8 cellular contexts compared by ENCODE assay signal in the genomic region with DNA sequence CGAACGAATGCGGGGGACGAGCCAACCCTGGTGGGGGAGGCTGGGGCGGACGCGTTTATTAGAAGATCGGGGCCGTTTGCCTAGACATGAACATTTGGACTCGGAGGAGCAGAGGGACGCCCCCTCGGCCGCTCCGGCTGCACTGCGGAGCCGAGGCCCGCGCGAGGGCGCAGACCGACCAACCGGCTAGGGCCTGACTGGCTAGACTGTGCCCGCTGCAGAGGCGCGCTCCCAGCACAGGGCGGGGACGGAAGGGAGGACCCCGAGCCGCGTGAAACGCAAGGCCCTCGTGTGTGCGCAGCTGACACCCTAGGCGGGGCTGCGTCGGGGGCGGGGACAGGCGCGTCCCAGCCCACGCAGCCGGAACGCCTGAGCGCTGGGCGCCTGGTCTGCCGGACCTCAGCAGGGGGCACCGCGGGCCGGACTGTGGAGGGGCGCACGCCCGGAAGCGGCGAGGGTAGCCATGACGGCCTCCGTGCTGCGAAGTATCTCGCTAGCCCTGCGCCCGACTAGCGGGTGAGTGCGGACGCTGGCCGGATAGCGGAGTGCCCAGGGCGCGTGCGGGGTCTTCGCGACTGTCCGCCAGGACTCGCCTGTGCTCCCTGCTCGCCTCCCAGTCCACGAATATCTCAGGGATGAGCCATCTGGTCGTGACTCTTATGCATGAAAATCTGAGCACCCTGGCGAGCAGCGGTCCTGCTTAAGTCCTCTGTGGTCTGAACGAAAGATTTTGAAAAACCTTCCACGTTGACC. TPM values are rescaled to one million over a fixed set of nuclear protein-coding genes. Genes with fewer than 3 reads are reported as not detected.
A peak's percentile ranks its signal among the peaks of the same experiment; 100 is the strongest.
DNase-seq lines count a peak whose midpoint lies in the region; ATAC-seq and TF ChIP-seq lines count a peak whose summit lies in the region.

A gene (plus strand): TSS at position 454 of the 753 bp plus-strand sequence. CDS start 10 bp downstream, at position 464.

- in situ Hi-C loops in T47D (cut with HindIII; ENCODE audit: low pct_unique_long_range_greater_than_20kb, low sequenced_read_pairs), result no loop called here

- peaks cover 4% of the 10 kb centered on the region for H3F3A ChIP-seq in smooth muscle cell (ENCODE audit: low read depth)

- 1% methylated on average over 65 of the region's 78 CpGs for WGBS in smooth muscle cell (ENCODE audit: low lambda C conversion rate)

- H3K9ac ChIP-seq in smooth muscle cell (ENCODE audit: low read depth), result peak within 1 kb of the TSS; percentile 88

- H2AFZ ChIP-seq in ACC112 (ENCODE audit: low read length, unreplicated experiment) (peak within 1 kb of the TSS; percentile 85), smooth muscle cell (ENCODE audit: low read depth) (peak within 1 kb of the TSS; percentile 93)

- H4K20me1 ChIP-seq in smooth muscle cell (ENCODE audit: low read depth), result peaks cover 20% of the 10 kb centered on the region

- no peaks in the 10 kb centered on the region for H3K9me3 ChIP-seq in smooth muscle cell (replicated peaks; ENCODE audit: low read depth)

- DNase-seq in NCI-H2171 treated with DMSO at 0.1 percent for 48 hours (lab: John Stamatoyannopoulos, UW) (peak; percentile 89), T47D (ENCODE audit: low read depth in 1 of 2, low spot score in 1 of 2) (peak; percentile 86 to 93), iPS-NIHi11 (ENCODE audit: low spot score) (peak; percentile 90), smooth muscle cell (lab: John Stamatoyannopoulos, UW; ENCODE audit: unreplicated experiment) (peak; percentile 84)

- ATAC-seq in GM18861 (IDR thresholded peaks at IDR 0.05; ENCODE audit: unreplicated experiment) (peak; percentile 72), HG03095 (IDR thresholded peaks at IDR 0.05; ENCODE audit: unreplicated experiment) (peak; percentile 68)

- H3K4me2 ChIP-seq in smooth muscle cell, result peak within 1 kb of the TSS; percentile 99

- H3K27ac ChIP-seq in ACC112 (ENCODE audit: low read depth, low read length), result peak within 1 kb of the TSS; percentile 90
- peak within 1 kb of the TSS; percentile 99 for H3K27ac ChIP-seq in VCaP
- peak within 1 kb of the TSS; percentile 92 for H3K27ac ChIP-seq in smooth muscle cell (ENCODE audit: low read depth)

- H3K4me1 ChIP-seq in ACC112 (ENCODE audit: control insufficient read depth, insufficient read depth, low read length, unreplicated experiment) (peaks cover 5% of the 10 kb centered on the region), smooth muscle cell (ENCODE audit: low read depth) (peaks cover 11% of the 10 kb centered on the region)

- H3K36me3 ChIP-seq in ACC112 (ENCODE audit: insufficient read depth, low read length), result no peaks in the 10 kb centered on the region; the same call in 1 of the 2 replicates
- H3K36me3 ChIP-seq in smooth muscle cell (ENCODE audit: low read depth), result no peaks in the 10 kb centered on the region

- no peak for TF ChIP-seq CTCF in VCaP (conservative IDR thresholded peaks at IDR 0.05)
- TF ChIP-seq CTCF in smooth muscle cell (IDR thresholded peaks at IDR 0.05; ENCODE audit: borderline replicate concordance, insufficient read depth, poor library complexity, severe bottlenecking), result no peak

- H3K27me3 ChIP-seq in ACC112 (ENCODE audit: insufficient read depth, low read length) (no peaks in the 10 kb centered on the region), smooth muscle cell (ENCODE audit: low read depth) (no peaks in the 10 kb centered on the region)

- H3K79me2 ChIP-seq in ACC112 (ENCODE audit: control insufficient read depth, insufficient read depth, low read length, unreplicated experiment) (peaks cover 41% of the 10 kb centered on the region), smooth muscle cell (ENCODE audit: low read depth) (peaks cover 52% of the 10 kb centered on the region)

- H3K4me3 ChIP-seq in ACC112 (ENCODE audit: low read depth, low read length) (peak within 1 kb of the TSS; percentile 98), smooth muscle cell (peak within 1 kb of the TSS; percentile 84)

RNA-seq across cellular contexts. Expression of the gene that starts here (rescaled TPM):
- 18.1 and 30.4 TPM in 2 replicates for total RNA-seq in smooth muscle cell
- polyA plus RNA-seq in smooth muscle cell, result 52.9 and 54.8 TPM in 2 replicates

Comparison
In these comparisons a context has a peak if more than half of its experiments do, and no peak if none do; other contexts are left out.
1. Peak in every context shown above with its lines: DNase-seq, ATAC-seq, H3K4me3 ChIP-seq and H3K27ac ChIP-seq.